ENCODE assay signal across 18 cellular contexts in the genomic region with DNA sequence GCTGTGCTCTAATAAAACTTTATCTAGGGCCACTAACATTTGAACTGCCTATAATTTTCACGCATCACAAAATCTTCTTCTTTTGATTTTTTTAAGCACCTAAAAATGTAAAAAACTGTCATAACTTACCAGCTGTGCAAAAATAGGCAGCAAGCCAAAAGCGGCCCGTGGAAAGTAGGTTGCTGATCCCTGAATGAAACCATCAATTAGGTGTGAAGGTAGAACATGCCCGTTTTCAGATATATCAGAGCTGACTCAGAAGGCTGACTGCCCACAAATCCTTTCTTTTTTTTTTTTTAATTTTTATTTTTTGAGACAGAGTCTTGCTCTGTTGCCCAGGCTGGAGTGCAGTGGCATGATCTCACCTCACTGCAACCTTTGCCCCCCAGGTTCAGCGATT.
"Had no signal": no experiment of that assay in that cellular context is flagged by ENCODE, and none has a peak within 500 bp of the region (broad histone marks: within the 10 kb centered on the region; RNA-seq: fewer than 3 reads in every experiment).

No MANE protein-coding gene starts in this region.

- H3K9ac ChIP-seq: neural progenitor cell had no signal

- H3K27ac ChIP-seq: gastroesophageal sphincter, hepatocyte, neural progenitor cell, ovary had no signal

- H3K36me3 Mint-ChIP-seq: natural killer cell treated with Interleukin-12 subunit alpha and Interleukin-12 subunit beta and Interleukin-15 and Interleukin-18, amount 100 ng/mL, for 72 hours; neural progenitor cell had no signal

- H3K79me2 ChIP-seq: hepatocyte had no signal

- H3K4me3 Mint-ChIP-seq: natural killer cell treated with Interleukin-12 subunit alpha and Interleukin-12 subunit beta and Interleukin-15 and Interleukin-18, amount 100 ng/mL, for 72 hours; neural progenitor cell had no signal

- H3K36me3 ChIP-seq: gastroesophageal sphincter, neural progenitor cell, ovary had no signal

- H3K9me3 ChIP-seq: gastroesophageal sphincter, ovary had no signal

- ATAC-seq: gastroesophageal sphincter, left colon, left ventricle myocardium superior, right cardiac atrium had no signal

- H3K4me2 ChIP-seq: hepatocyte, neural progenitor cell had no signal

- H3K9me3 Mint-ChIP-seq: natural killer cell treated with Interleukin-12 subunit alpha and Interleukin-12 subunit beta and Interleukin-15 and Interleukin-18, amount 100 ng/mL, for 72 hours had no signal

- DNase-seq: dermis blood vessel endothelial cell; kidney; left colon; left ventricle myocardium superior; mesenchymal stem cell; midbrain; nucleus accumbens; ovary; right cardiac atrium; small intestine; stimulated activated CD4-positive, alpha-beta T cell treated with anti-CD3 and anti-CD28 coated beads, Interleukin-12 subunit alpha, Interleukin-12 subunit beta, amount 100 ng/mL, for 4 hours; stimulated activated naive CD4-positive, alpha-beta T cell; trophoblast cell had no signal

- H3K27me3 ChIP-seq: gastroesophageal sphincter, hepatocyte, neural progenitor cell, ovary had no signal

- H3K4me1 ChIP-seq: gastroesophageal sphincter, neural progenitor cell had no signal

- H2AFZ ChIP-seq: hepatocyte, neural progenitor cell had no signal

- H3K4me3 ChIP-seq: gastroesophageal sphincter, hepatocyte, lung, neural progenitor cell, ovary had no signal
